Comparison of ENCODE assay signal across 12 cellular contexts in the genomic region with DNA sequence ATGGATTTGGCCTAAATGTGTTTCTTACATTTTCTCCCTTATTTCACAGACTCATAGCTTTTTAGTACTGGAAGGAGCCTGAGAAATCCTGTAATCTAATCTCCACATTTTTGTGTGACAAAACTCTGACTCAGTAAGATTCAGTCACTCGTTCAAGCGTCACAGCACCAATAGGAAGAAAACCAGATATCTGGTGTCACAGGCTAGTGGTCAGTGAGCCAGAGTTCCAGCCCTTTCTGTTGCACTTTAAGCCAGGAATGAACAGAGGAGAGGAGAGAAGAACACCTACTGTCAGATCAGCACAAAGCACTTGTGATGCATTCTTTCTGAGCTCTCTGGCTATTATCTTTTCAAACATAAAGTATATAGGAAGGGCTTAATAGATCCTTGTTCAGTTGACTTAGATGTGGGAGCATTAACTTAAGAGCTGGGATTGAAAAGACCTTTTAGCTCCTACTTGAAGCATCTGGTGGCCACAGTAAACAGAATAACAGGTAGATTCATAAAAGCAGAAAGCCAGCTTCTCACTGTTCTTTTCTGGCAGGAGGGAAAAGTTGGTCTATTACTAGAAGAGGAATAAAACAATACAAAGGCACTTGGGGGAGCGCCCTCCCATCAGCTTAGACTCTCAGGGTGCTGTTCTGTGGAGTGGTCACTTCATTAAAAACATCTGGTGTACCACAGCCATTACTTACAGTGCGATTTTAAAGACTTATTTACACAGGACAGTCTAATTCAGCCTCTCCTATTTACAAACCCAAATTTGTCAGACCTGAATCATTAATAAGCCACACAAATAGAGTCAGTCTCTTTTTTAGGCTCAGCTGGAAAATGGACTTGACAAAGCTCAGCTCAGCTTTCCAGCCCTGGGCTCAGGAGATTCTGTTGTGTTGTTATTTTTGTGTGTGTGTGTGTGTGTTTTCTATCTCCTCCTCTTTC. TPM values are rescaled to one million over a fixed set of nuclear protein-coding genes. Genes with fewer than 3 reads are reported as not detected.
DNase-seq lines count a peak whose midpoint lies in the region; ATAC-seq lines count a peak whose summit lies in the region.
"Had no signal": no experiment of that assay in that cellular context is flagged by ENCODE, and none has a peak within 500 bp of the region (broad histone marks: within the 10 kb centered on the region; RNA-seq: fewer than 3 reads in every experiment).

No MANE protein-coding gene starts in this region.

- intact Hi-C loops in Right ventricle myocardium superior (cut with DNase I): no loop called here
- intact Hi-C loops in sciatic nerve (cut with DNase I): no loop called here

- ATAC-seq in Right ventricle myocardium superior (ENCODE audit: poor library complexity) (peak; percentile 71), sciatic nerve (peak; percentile 19), HG03565 (IDR thresholded peaks at IDR 0.05; ENCODE audit: unreplicated experiment) (no peak), HG03045 (IDR thresholded peaks at IDR 0.05; ENCODE audit: unreplicated experiment) (no peak)
- ATAC-seq: GM12878 had no signal

- DNase-seq in HK-2 (ENCODE audit: unreplicated experiment) (peak; percentile 59), RPMI7951 (ENCODE audit: low read depth) (peak; percentile 89), Right ventricle myocardium superior (no peak), sciatic nerve (ENCODE audit: low spot score) (no peak), GOT3 (lab: John Stamatoyannopoulos, UW) (no peak)
- DNase-seq in stimulated activated naive CD4-positive, alpha-beta T cell treated with Interleukin-2 at 50 U/mL for 16 hours (lab: John Stamatoyannopoulos, UW): no peak
- DNase-seq: head of caudate nucleus, Karpas-422, T-helper 1 cell had no signal

RNA-seq across cellular contexts. Expression of a gene that starts 12.2 kb away (rescaled TPM):
- 29.8 and 35.0 TPM in 2 replicates for total RNA-seq in RPMI7951 (2014; rRNA removed; shearing (Covaris generic))
- total RNA-seq in Right ventricle myocardium superior: 39.5 TPM
- 125 TPM for total RNA-seq in sciatic nerve

Comparison
In these comparisons a context has a peak if more than half of its experiments do, and no peak if none do; other contexts are left out.
1. DNase-seq: peak in HK-2 (single experiment) and RPMI7951 (single experiment); none in Right ventricle myocardium superior (single experiment), sciatic nerve (single experiment), stimulated activated naive CD4-positive, alpha-beta T cell treated with Interleukin-2 at 50 U/mL for 16 hours (single experiment) and GOT3 (single experiment).
2. ATAC-seq: peak in Right ventricle myocardium superior (single experiment) and sciatic nerve (single experiment); none in HG03565 (single experiment) and HG03045 (single experiment).